ENCODE assay signal across 37 cellular contexts in the genomic region with DNA sequence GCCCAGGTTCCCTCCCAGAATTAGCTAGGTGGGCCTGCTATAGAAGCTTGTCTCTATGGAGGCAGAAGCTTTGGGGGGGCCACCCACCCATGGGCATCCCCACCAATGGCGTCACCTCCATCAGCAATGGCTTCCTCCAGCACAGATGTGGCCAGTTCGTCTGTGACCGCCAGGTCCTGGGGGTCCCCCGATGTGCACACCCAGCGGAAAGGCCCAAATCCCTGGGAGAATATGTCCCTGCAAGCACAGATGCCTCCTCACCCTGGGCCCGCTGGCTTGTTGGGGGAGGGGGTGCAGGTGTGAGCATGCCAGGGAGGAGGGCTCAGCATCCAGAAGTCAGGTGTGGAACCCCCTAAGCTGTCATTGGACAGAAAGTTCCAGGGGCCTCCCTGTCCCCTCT. TPM values are rescaled to one million over a fixed set of nuclear protein-coding genes. Genes with fewer than 3 reads are reported as not detected.
"Had no signal": no experiment of that assay in that cellular context is flagged by ENCODE, and none has a peak within 500 bp of the region (broad histone marks: within the 10 kb centered on the region; RNA-seq: fewer than 3 reads in every experiment).

No MANE protein-coding gene starts in this region.

- FAIRE-seq: colon, endometrium, endothelial cell of umbilical vein had no signal

- ATAC-seq: activated CD4-positive, alpha-beta T cell treated with anti-CD3 and anti-CD28 coated beads for 36 hours; activated CD8-positive, alpha-beta memory T cell treated with anti-CD3 and anti-CD28 coated beads, Interleukin-2, amount 10 ng/mL, durations not matched to agents 7 days and 5 days; activated CD8-positive, alpha-beta T cell treated with anti-CD3 and anti-CD28 coated beads, Interleukin-2, amount 10 ng/mL, durations not matched to agents 7 days and 5 days; activated naive CD8-positive, alpha-beta T cell treated with anti-CD3 and anti-CD28 coated beads, Interleukin-2, amount 50 U/mL, for 24 hours; body of pancreas had no signal

- H3K27ac ChIP-seq: adrenal gland, body of pancreas, epithelial cell of prostate, esophagus squamous epithelium had no signal

- H3K27me3 ChIP-seq: adrenal gland, body of pancreas, esophagus squamous epithelium had no signal

- DNase-seq: activated CD4-positive, alpha-beta memory T cell treated with anti-CD3 and anti-CD28 coated beads for 36 hours; activated CD4-positive, alpha-beta T cell treated with anti-CD3 and anti-CD28 coated beads for 36 hours; activated CD4-positive, alpha-beta T cell treated with anti-CD3 and anti-CD28 coated beads, Interleukin-2, amount 10 ng/mL, durations not matched to agents 24 days and 14 days; activated CD4-positive, CD25-positive, alpha-beta regulatory T cell; activated CD4-positive, CD25-positive, alpha-beta regulatory T cell treated with anti-CD3 and anti-CD28 coated beads, Interleukin-2, amount 50 U/mL, for 72 hours; activated CD8-positive, alpha-beta memory T cell treated with anti-CD3 and anti-CD28 coated beads, Interleukin-2, amount 10 ng/mL, durations not matched to agents 7 days and 5 days; activated CD8-positive, alpha-beta memory T cell treated with anti-CD3 and anti-CD28 coated beads, Interleukin-2, amount 50 U/mL, for 4 hours; activated CD8-positive, alpha-beta T cell treated with anti-CD3 and anti-CD28 coated beads, Interleukin-2, amount 10 ng/mL, durations not matched to agents 7 days and 5 days; activated effector memory CD4-positive, alpha-beta T cell treated with anti-CD3 and anti-CD28 coated beads, Interleukin-2, amount 50 U/mL, for 16 hours; activated naive CD4-positive, alpha-beta T cell treated with anti-CD3 and anti-CD28 coated beads for 36 hours; activated naive CD8-positive, alpha-beta T cell treated with anti-CD3 and anti-CD28 coated beads for 36 hours; activated naive CD8-positive, alpha-beta T cell treated with anti-CD3 and anti-CD28 coated beads, Interleukin-2, amount 50 U/mL, for 24 hours; activated T-cell treated with anti-CD3 and anti-CD28 coated beads, Interleukin-2, amount 50 U/mL, for 1 hour; activated T-cell treated with anti-CD3 and anti-CD28 coated beads, Interleukin-2, amount 50 U/mL, for 48 hours; adrenal gland; amygdala; body of pancreas; cortex of kidney; effector CD8-positive, alpha-beta T cell; esophagus squamous epithelium; foreskin melanocyte; head of caudate nucleus; T-helper 2 cell had no signal

- H3K9me3 ChIP-seq: adrenal gland, body of pancreas, esophagus squamous epithelium had no signal

- H3K4me3 ChIP-seq: adrenal gland, body of pancreas, esophagus squamous epithelium had no signal

- H3K4me1 ChIP-seq: body of pancreas, esophagus squamous epithelium had no signal

- H3K36me3 ChIP-seq: adrenal gland, esophagus squamous epithelium had no signal

RNA-seq across cellular contexts. Expression of a gene that starts 19.6 kb away (rescaled TPM):
- total RNA-seq: activated CD4-positive, alpha-beta memory T cell treated with anti-CD3 and anti-CD28 coated beads for 36 hours; activated CD4-positive, alpha-beta T cell treated with anti-CD3 and anti-CD28 coated beads for 36 hours; activated CD4-positive, alpha-beta T cell treated with anti-CD3 and anti-CD28 coated beads, Interleukin-2, amount 10 ng/mL, durations not matched to agents 24 days and 14 days; activated CD8-positive, alpha-beta memory T cell treated with anti-CD3 and anti-CD28 coated beads for 36 hours; activated CD8-positive, alpha-beta memory T cell treated with anti-CD3 and anti-CD28 coated beads, Interleukin-2, amount 10 ng/mL, durations not matched to agents 7 days and 5 days; activated naive CD4-positive, alpha-beta T cell treated with anti-CD3 and anti-CD28 coated beads for 36 hours; activated naive CD8-positive, alpha-beta T cell treated with anti-CD3 and anti-CD28 coated beads for 36 hours; activated T-helper 1 cell treated with anti-CD3 and anti-CD28 coated beads, Interleukin-12 subunit alpha, Interleukin-12 subunit beta, Interleukin-2, Interleukin-4 antibody, amounts not matched to agents 30 ng/mL and 10 ng/mL and 1 ng/mL, durations not matched to agents 14 hours and 24 hours and 36 hours; activated T-helper 2 cell treated with anti-CD3 and anti-CD28 coated beads, Interferon-gamma antibody, Interleukin-2, Interleukin-4, amounts not matched to agents 10 μg/mL and 5 μg/mL and 100 μg/mL, durations not matched to agents 14 hours and 24 hours and 36 hours; aorta; body of pancreas; chondrocyte; dermis microvascular lymphatic vessel endothelial cell; endothelial cell of umbilical vein; esophagus squamous epithelium; fibroblast of lung; fibroblast of villous mesenchyme; T-helper 1 cell treated with Interleukin-12 subunit alpha and Interleukin-12 subunit beta and Interleukin-4 antibody, amounts not matched to agents 30 ng/mL and 1 ng/mL, for 36 hours had no signal
- polyA plus RNA-seq: aorta, endothelial cell of umbilical vein, esophagus, fibroblast of lung had no signal

RNA-seq across cellular contexts. Expression of a gene that starts 26.0 kb away (rescaled TPM):
- total RNA-seq: activated CD4-positive, alpha-beta memory T cell treated with anti-CD3 and anti-CD28 coated beads for 36 hours; activated CD4-positive, alpha-beta T cell treated with anti-CD3 and anti-CD28 coated beads for 36 hours; activated CD4-positive, alpha-beta T cell treated with anti-CD3 and anti-CD28 coated beads, Interleukin-2, amount 10 ng/mL, durations not matched to agents 24 days and 14 days; activated CD8-positive, alpha-beta memory T cell treated with anti-CD3 and anti-CD28 coated beads for 36 hours; activated CD8-positive, alpha-beta memory T cell treated with anti-CD3 and anti-CD28 coated beads, Interleukin-2, amount 10 ng/mL, durations not matched to agents 7 days and 5 days; activated CD8-positive, alpha-beta T cell treated with anti-CD3 and anti-CD28 coated beads, Interleukin-2, amount 10 ng/mL, durations not matched to agents 7 days and 5 days; activated naive CD4-positive, alpha-beta T cell treated with anti-CD3 and anti-CD28 coated beads for 36 hours; activated naive CD8-positive, alpha-beta T cell treated with anti-CD3 and anti-CD28 coated beads for 36 hours; activated T-helper 1 cell treated with anti-CD3 and anti-CD28 coated beads, Interleukin-12 subunit alpha, Interleukin-12 subunit beta, Interleukin-2, Interleukin-4 antibody, amounts not matched to agents 30 ng/mL and 10 ng/mL and 1 ng/mL, durations not matched to agents 14 hours and 24 hours and 36 hours; activated T-helper 2 cell treated with anti-CD3 and anti-CD28 coated beads, Interferon-gamma antibody, Interleukin-2, Interleukin-4, amounts not matched to agents 10 μg/mL and 5 μg/mL and 100 μg/mL, durations not matched to agents 14 hours and 24 hours and 36 hours; chondrocyte; dermis microvascular lymphatic vessel endothelial cell; endothelial cell of umbilical vein; fibroblast of villous mesenchyme; T-helper 1 cell treated with Interleukin-12 subunit alpha and Interleukin-12 subunit beta and Interleukin-4 antibody, amounts not matched to agents 30 ng/mL and 1 ng/mL, for 36 hours had no signal
- polyA plus RNA-seq: aorta, fibroblast of lung had no signal
